Comparison of ENCODE assay signal across 8 cellular contexts in the genomic region with DNA sequence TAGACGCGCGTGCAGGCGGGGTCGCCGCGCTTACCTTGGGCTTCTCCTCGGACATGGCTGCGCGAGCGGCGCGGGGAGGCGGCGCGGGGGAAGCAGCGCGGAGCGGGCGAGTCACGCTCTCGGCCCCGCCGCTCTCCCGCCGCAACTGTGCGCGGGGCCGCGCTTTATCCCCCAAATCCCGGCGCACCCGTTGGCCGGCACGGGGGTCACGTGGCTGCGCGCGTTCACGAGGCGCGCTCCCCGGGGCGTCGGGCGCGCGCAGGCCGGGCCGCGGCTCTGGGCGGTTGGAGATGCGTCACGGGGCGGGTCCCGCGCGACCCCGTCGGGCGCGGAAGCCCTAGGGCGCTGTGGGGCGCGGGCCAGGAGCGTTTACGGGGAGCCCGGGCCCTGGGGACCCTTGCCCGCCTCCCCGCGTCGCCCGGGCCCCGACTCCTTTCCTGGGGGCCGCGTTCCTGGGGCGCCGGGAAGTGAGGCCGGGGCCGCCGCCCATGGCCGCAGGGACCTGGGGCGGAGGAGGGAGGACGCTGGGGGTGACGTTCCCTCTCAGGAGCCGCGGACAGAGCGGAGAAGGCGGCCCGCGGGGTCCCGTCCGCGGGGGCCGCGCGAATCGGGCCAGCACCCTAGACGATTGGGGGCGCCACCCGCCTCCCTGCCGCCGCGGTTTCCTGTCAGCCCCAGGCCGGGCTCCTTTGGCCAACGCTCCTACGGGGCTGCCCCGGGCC. TPM values are rescaled to one million over a fixed set of nuclear protein-coding genes. Genes with fewer than 3 reads are reported as not detected.
DNase-seq lines count a peak whose midpoint lies in the region; ATAC-seq and TF ChIP-seq lines count a peak whose summit lies in the region.

A gene (minus strand): TSS at position 149 of the 722 bp plus-strand sequence. CDS start 94 bp downstream, at position 55.

- H3K36me3 Mint-ChIP-seq in activated naive CD8-positive, alpha-beta T cell treated with anti-CD3 and anti-CD28 coated beads, Interleukin-2, amount 10 ng/mL, durations not matched to agents 7 days and 5 days = peaks cover 2% of the 10 kb centered on the region

- H3K79me2 ChIP-seq in parathyroid adenoma = no peaks in the 10 kb centered on the region

- peak; percentile 46 to 90 for TF ChIP-seq POLR2A in thyroid gland (IDR thresholded peaks at IDR 0.05)

- no peak within 1 kb of the TSS for H3K27ac Mint-ChIP-seq in activated naive CD8-positive, alpha-beta T cell treated with anti-CD3 and anti-CD28 coated beads, Interleukin-2, amount 10 ng/mL, durations not matched to agents 7 days and 5 days

- H3K36me3 ChIP-seq in parathyroid adenoma (ENCODE audit: control insufficient read depth, insufficient read depth, low read length) (no peaks in the 10 kb centered on the region), thyroid gland (peaks cover 1 to 7% of the 10 kb centered on the region in 2 donors)

- ATAC-seq in GM21528 (IDR thresholded peaks at IDR 0.05; ENCODE audit: low FRiP score, unreplicated experiment) (peak; percentile 58), Right ventricle myocardium superior (ENCODE audit: poor library complexity) (peak; percentile 84)
- peak; percentile 73 for ATAC-seq in activated naive CD8-positive, alpha-beta T cell treated with anti-CD3 and anti-CD28 coated beads, Interleukin-2, amount 10 ng/mL, durations not matched to agents 7 days and 5 days (ENCODE audit: low read depth)

- peaks cover 2% of the 10 kb centered on the region for H3K27me3 Mint-ChIP-seq in activated naive CD8-positive, alpha-beta T cell treated with anti-CD3 and anti-CD28 coated beads, Interleukin-2, amount 10 ng/mL, durations not matched to agents 7 days and 5 days

- peak within 1 kb of the TSS; percentile 61 for H3K9ac ChIP-seq in parathyroid adenoma

- intact Hi-C loops in Right ventricle myocardium superior (cut with DNase I) = loop anchor here (5.0 kb wide), 1 partner anchor 119 kb away; no protein-coding TSS in a partner anchor
- intact Hi-C loops in thyroid gland (cut with DNase I) = loop anchor here (5.0 to 10.0 kb wide), 2 partner anchors 49 to 117 kb away; no protein-coding TSS in a partner anchor

- H3K4me3 ChIP-seq in parathyroid adenoma (ENCODE audit: low read depth, low read length) (peak within 1 kb of the TSS; percentile 47), thyroid gland (replicated peaks in 1 of 3) (peak within 1 kb of the TSS; percentile 68 to 87 (median 76))

- TF ChIP-seq CTCF in parathyroid adenoma (IDR thresholded peaks at IDR 0.05) = no peak
- peak in 1 of 6 experiments; percentile 8 for TF ChIP-seq CTCF in thyroid gland (IDR thresholded peaks at IDR 0.05)

- 1% methylated on average over 18 of the region's 108 CpGs; no CpG with 5 or more reads in 1 of the 2 donors for WGBS in thyroid gland, 2 donors

- peaks cover 8% of the 10 kb centered on the region for H3K4me1 Mint-ChIP-seq in activated naive CD8-positive, alpha-beta T cell treated with anti-CD3 and anti-CD28 coated beads, Interleukin-2, amount 10 ng/mL, durations not matched to agents 7 days and 5 days

- peak within 1 kb of the TSS; percentile 68 for H3K4me2 ChIP-seq in parathyroid adenoma (ENCODE audit: low read length)

- H3K9me3 ChIP-seq in parathyroid adenoma (ENCODE audit: control insufficient read depth, low read length) (no peaks in the 10 kb centered on the region), thyroid gland (no peaks in the 10 kb centered on the region)

- H3K27me3 ChIP-seq in parathyroid adenoma (ENCODE audit: control insufficient read depth, insufficient read depth, low read length) = no peaks in the 10 kb centered on the region
- no peaks in the 10 kb centered on the region for H3K27me3 ChIP-seq in thyroid gland

- peak within 1 kb of the TSS; percentile 73 for H3K4me3 Mint-ChIP-seq in activated naive CD8-positive, alpha-beta T cell treated with anti-CD3 and anti-CD28 coated beads, Interleukin-2, amount 10 ng/mL, durations not matched to agents 7 days and 5 days

- DNase-seq in EL = peak; percentile 84
- peak; percentile 87 for DNase-seq in KBM-7
- peak; percentile 61 for DNase-seq in SW480 (ENCODE audit: low spot score)
- peak; percentile 99 for DNase-seq in activated naive CD8-positive, alpha-beta T cell treated with anti-CD3 and anti-CD28 coated beads, Interleukin-2, amount 10 ng/mL, durations not matched to agents 7 days and 5 days
- DNase-seq in Right ventricle myocardium superior = peak; percentile 87
- peak; percentile 70 for DNase-seq in thyroid gland

- H3K27ac ChIP-seq in parathyroid adenoma = peak within 1 kb of the TSS; percentile 49
- H3K27ac ChIP-seq in thyroid gland = peak within 1 kb of the TSS; percentile 71 to 86 (median 80)

- POLR2A ChIA-PET in activated naive CD8-positive, alpha-beta T cell treated with anti-CD3 and anti-CD28 coated beads, Interleukin-2, amount 10 ng/mL, durations not matched to agents 7 days and 5 days (lab: Charles Lee) = interaction anchor here (0.9 to 1.1 kb wide), 6 partner anchors 16 to 101 kb away, joined by 3 to 10 read pairs (median 4); a partner anchor contains a TSS

- H3K4me1 ChIP-seq in parathyroid adenoma = no peaks in the 10 kb centered on the region
- peaks cover 19 to 46% of the 10 kb centered on the region in 2 donors for H3K4me1 ChIP-seq in thyroid gland

- H2AFZ ChIP-seq in parathyroid adenoma = peak within 1 kb of the TSS; percentile 85

- in situ Hi-C loops in KBM-7 (cut with MboI; ENCODE audit: low pct_unique_long_range_greater_than_20kb, low sequenced_read_pairs) = no loop called here

- H3K9me3 Mint-ChIP-seq in activated naive CD8-positive, alpha-beta T cell treated with anti-CD3 and anti-CD28 coated beads, Interleukin-2, amount 10 ng/mL, durations not matched to agents 7 days and 5 days = peaks cover 6% of the 10 kb centered on the region

RNA-seq across cellular contexts. Expression of the gene that starts here (rescaled TPM):
- 10 to 100 TPM; 81.5 to 82.6 TPM for total RNA-seq in activated naive CD8-positive, alpha-beta T cell treated with anti-CD3 and anti-CD28 coated beads, Interleukin-2, amount 10 ng/mL, durations not matched to agents 7 days and 5 days
- total RNA-seq in Right ventricle myocardium superior (66.5 TPM), thyroid gland (100 to 1,000 TPM in 1 of 4 donors, 10 to 100 TPM in 3; 65.7 to 127 (median 87.8) TPM)

Comparison
In these comparisons a context has a peak if more than half of its experiments do, and no peak if none do; other contexts are left out.
1. Peak in every context shown above with its lines: DNase-seq, ATAC-seq, H3K4me3 ChIP-seq and H3K27ac ChIP-seq.